1 cellular context compared by ENCODE assay signal in genomic region chr3:131350506-131350905, GRCh38.
A peak's percentile ranks its signal among the peaks of the same experiment; 100 is the strongest.
TF ChIP-seq lines count a peak whose summit lies in the region.

No MANE protein-coding gene starts in this region.

TF ChIP-seq in H1, 55 proteins besides CTCF, POLR2A, EP300 and RAD21:
- TF ChIP-seq KDM4A (IDR thresholded peaks at IDR 0.05; ENCODE audit: low read depth, low read length, severe bottlenecking) (no peak), USF2 (IDR thresholded peaks at IDR 0.05; ENCODE audit: low read length) (no peak), SAP30 (IDR thresholded peaks at IDR 0.05; ENCODE audit: insufficient read depth, insufficient replicate concordance, low read length) (no peak), SP2 (IDR thresholded peaks at IDR 0.05; ENCODE audit: low read length) (no peak), MAFK (IDR thresholded peaks at IDR 0.05; ENCODE audit: low read depth, low read length) (0 out of 2 replicates have a peak, but pooled peaks have one; percentile 11), SP1 (IDR thresholded peaks at IDR 0.05; ENCODE audit: low read depth, low read length) (no peak)
TF ChIP-seq in H1: peak in this region for 1.
